In genomic region chr3:17235311-17235710, GRCh38 we compare ENCODE assay signal across 1 cellular context.
TF ChIP-seq lines count a peak whose summit lies in the region.

No MANE protein-coding gene starts in this region.

TF ChIP-seq in SK-N-SH, 30 proteins besides CTCF, POLR2A, EP300 and RAD21:
- TF ChIP-seq USF1 (IDR thresholded peaks at IDR 0.05; ENCODE audit: borderline replicate concordance, low read depth) = no peak
- TF ChIP-seq FOSL2 (IDR thresholded peaks at IDR 0.05; ENCODE audit: borderline replicate concordance, low read depth) = no peak
- no peak for TF ChIP-seq TEAD4 (IDR thresholded peaks at IDR 0.05; ENCODE audit: borderline replicate concordance, insufficient read depth)
- no peak for TF ChIP-seq MXI1 (IDR thresholded peaks at IDR 0.05; ENCODE audit: low read depth, low read length)
- no peak for TF ChIP-seq RFX5 (IDR thresholded peaks at IDR 0.05; ENCODE audit: low read length)
- TF ChIP-seq USF2 (IDR thresholded peaks at IDR 0.05; ENCODE audit: borderline replicate concordance, low read depth, low read length) = no peak
- no peak for TF ChIP-seq PBX3 (IDR thresholded peaks at IDR 0.05)
